In the genomic region with DNA sequence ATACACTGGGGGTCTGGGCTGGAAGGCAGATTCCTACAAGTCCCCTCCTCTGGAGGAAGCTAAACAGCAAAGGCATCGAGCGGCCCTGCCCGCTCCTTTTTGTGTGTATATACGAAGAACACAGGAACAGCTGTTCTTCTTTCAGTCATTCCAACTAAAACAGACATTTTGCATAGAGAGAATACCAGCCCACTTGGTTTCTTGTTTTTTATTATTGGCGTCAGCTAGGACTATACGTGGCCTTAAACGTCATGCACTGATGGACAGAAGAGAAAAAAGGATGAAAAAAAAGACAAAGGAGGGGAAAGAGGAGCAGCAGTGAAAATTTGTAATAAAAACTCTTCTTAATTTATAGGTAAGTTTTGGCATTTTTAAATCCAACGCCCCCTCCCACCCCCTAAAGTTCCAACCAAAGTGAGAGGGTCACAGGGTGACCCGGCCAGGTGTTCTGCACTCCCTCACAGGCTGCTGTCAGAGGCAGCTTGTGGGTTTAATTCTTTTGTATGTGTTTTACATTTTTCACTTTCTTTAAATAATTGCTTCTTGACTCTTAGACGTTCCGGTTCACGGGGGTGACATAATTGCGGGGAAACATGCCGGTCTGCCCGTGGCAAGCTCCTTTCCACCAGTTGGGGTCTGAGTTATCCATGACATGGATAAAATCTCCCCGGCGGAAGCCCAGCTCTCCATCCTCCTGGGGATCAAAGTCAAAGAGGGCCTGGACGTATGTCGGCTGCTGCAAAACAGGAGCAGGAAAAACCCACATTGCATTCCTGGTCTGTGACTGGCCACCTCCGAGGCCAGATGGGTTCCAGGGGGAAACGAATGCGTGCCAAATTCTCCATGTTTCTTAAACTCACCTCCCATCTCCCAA, we compare ENCODE assay signal across 11 cellular contexts. TPM values are rescaled to one million over a fixed set of nuclear protein-coding genes. Genes with fewer than 3 reads are reported as not detected.
DNase-seq lines count a peak whose midpoint lies in the region; ATAC-seq and TF ChIP-seq lines count a peak whose summit lies in the region.
"Had no signal": no experiment of that assay in that cellular context is flagged by ENCODE, and none has a peak within 500 bp of the region (broad histone marks: within the 10 kb centered on the region; RNA-seq: fewer than 3 reads in every experiment).

No MANE protein-coding gene starts in this region.

- H3K4me3 ChIP-seq in GM08714 (ENCODE audit: low read length) (peak overlapping the region; percentile 5; the same call in 1 of the 2 replicates), fibroblast of villous mesenchyme (ENCODE audit: low read depth, low read length) (no peak overlapping the region)
- H3K4me3 ChIP-seq: prostate gland had no signal

- ATAC-seq in GM19467 (IDR thresholded peaks at IDR 0.05; ENCODE audit: unreplicated experiment) (peak; percentile 39), HG03432 (IDR thresholded peaks at IDR 0.05; ENCODE audit: unreplicated experiment) (peak; percentile 59), GM21360 (IDR thresholded peaks at IDR 0.05; ENCODE audit: unreplicated experiment) (no peak)

- no peak for TF ChIP-seq CTCF in fibroblast of villous mesenchyme (IDR thresholded peaks at IDR 0.05; ENCODE audit: insufficient read depth, low read depth, low read length)

- DNase-seq in fibroblast of villous mesenchyme (ENCODE audit: low read depth) (peak; percentile 72), HuH-7 (ENCODE audit: low spot score) (no peak), T1000 (lab: John Stamatoyannopoulos, UW) (no peak), NCI-H446 (lab: John Stamatoyannopoulos, UW) (no peak)
- DNase-seq: activated naive CD4-positive, alpha-beta T cell; DMS79 had no signal

RNA-seq across cellular contexts. Expression of a gene that starts 30.8 kb away (rescaled TPM):
- total RNA-seq in fibroblast of villous mesenchyme, result 5.5 and 7.8 TPM in 2 replicates

RNA-seq across cellular contexts. Expression of a gene that starts 49.0 kb away (rescaled TPM):
- total RNA-seq in fibroblast of villous mesenchyme, result 6.0 and 6.4 TPM in 2 replicates

RNA-seq across cellular contexts. Expression of a gene that starts 58.4 kb away (rescaled TPM):
- total RNA-seq in fibroblast of villous mesenchyme, result 57.0 and 70.8 TPM in 2 replicates

RNA-seq across cellular contexts. Expression of a gene that starts 58.6 kb away (rescaled TPM):
- total RNA-seq in fibroblast of villous mesenchyme, result 13.2 and 14.2 TPM in 2 replicates
